Comparison of ENCODE assay signal across 17 cellular contexts in the genomic region with DNA sequence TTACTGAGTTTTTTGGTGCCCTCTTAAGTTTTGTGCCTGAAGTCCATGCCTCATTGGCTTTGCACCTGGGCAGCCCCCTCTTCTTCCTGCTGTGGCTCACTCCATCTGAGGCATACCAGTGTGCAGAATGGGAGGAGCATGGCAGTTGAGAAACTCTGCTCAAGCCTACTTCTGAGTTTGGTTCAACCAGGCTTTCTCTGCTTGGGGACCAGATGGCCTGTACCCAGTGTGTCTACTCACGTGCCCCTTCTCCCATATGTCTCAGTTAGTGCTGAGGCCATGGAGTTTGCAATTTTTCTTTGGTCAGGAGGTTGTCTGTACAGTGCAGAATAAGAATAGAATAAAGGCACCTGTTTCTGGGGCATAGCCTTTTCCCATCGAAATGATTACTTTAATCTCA.
A peak's percentile ranks its signal among the peaks of the same experiment; 100 is the strongest.
DNase-seq lines count a peak whose midpoint lies in the region; ATAC-seq and TF ChIP-seq lines count a peak whose summit lies in the region.
"Had no signal": no experiment of that assay in that cellular context is flagged by ENCODE, and none has a peak within 500 bp of the region (broad histone marks: within the 10 kb centered on the region; RNA-seq: fewer than 3 reads in every experiment).

No MANE protein-coding gene starts in this region.

- no peak overlapping the region for H3K14ac ChIP-seq in mesenchymal stem cell (ENCODE audit: low read length in 2 of 2)

- no peaks in the 10 kb centered on the region for H3K79me1 ChIP-seq in mesenchymal stem cell (replicated peaks; ENCODE audit: low read length, poor library complexity, severe bottlenecking)

- no peak overlapping the region for H2BK12ac ChIP-seq in mesenchymal stem cell (ENCODE audit: low read length in 2 of 2)

- DNase-seq in G401 (ENCODE audit: low spot score) (peak; percentile 63), NCI-H524 treated with DMSO at 0.1 percent for 48 hours (lab: John Stamatoyannopoulos, UW) (peak; percentile 38), mesenchymal stem cell (no peak), body of pancreas (no peak), LoVo (ENCODE audit: low spot score) (no peak), coronary artery (ENCODE audit: low spot score) (no peak)
- no peak for DNase-seq in activated CD4-positive, CD25-positive, alpha-beta regulatory T cell (lab: John Stamatoyannopoulos, UW)
- DNase-seq: 8988T; AML-193; Calu3; CD4-positive, alpha-beta T cell; DMS153; HCEC 1CT; HFFc6 had no signal

- H3K4me1 ChIP-seq in BLaER1 (peaks cover 8% of the 10 kb centered on the region), mesenchymal stem cell (ENCODE audit: control insufficient read depth, insufficient read depth, low read depth, low read length) (peaks cover 3% of the 10 kb centered on the region), body of pancreas (no peaks in the 10 kb centered on the region)

- no peaks in the 10 kb centered on the region for H3K27me3 ChIP-seq in BLaER1
- no peaks in the 10 kb centered on the region for H3K27me3 ChIP-seq in mesenchymal stem cell (ENCODE audit: control insufficient read depth in 1 of 2, insufficient read depth in 1 of 2, low read length in 2 of 2)
- no peaks in the 10 kb centered on the region for H3K27me3 ChIP-seq in body of pancreas
- H3K27me3 ChIP-seq: BLaER1 treated with 17β-estradiol and CSF1 and Interleukin-3, amounts not matched to agents 10 nM and 100 nM had no signal

- no peak for ATAC-seq in body of pancreas
- ATAC-seq: HepG2 had no signal

- no peak overlapping the region for H2BK15ac ChIP-seq in mesenchymal stem cell (ENCODE audit: low read depth, poor library complexity, severe bottlenecking)

- H3K9ac ChIP-seq in BLaER1, result no peak overlapping the region
- H3K9ac ChIP-seq in mesenchymal stem cell (ENCODE audit: low read length), result no peak overlapping the region
- H3K9ac ChIP-seq: BLaER1 treated with 17β-estradiol and CSF1 and Interleukin-3, amounts not matched to agents 10 nM and 100 nM had no signal

- H3K9me3 ChIP-seq in BLaER1 (no peaks in the 10 kb centered on the region), mesenchymal stem cell (ENCODE audit: control insufficient read depth, low read length) (no peaks in the 10 kb centered on the region), body of pancreas (no peaks in the 10 kb centered on the region)
- H3K9me3 ChIP-seq: BLaER1 treated with 17β-estradiol and CSF1 and Interleukin-3, amounts not matched to agents 10 nM and 100 nM had no signal

- no peak overlapping the region for H3K18ac ChIP-seq in mesenchymal stem cell (ENCODE audit: low read depth in 1 of 2, low read length in 2 of 2)

- TF ChIP-seq CTCF in body of pancreas (IDR thresholded peaks at IDR 0.05) (no peak), coronary artery (IDR thresholded peaks at IDR 0.05) (no peak)

- H4K20me1 ChIP-seq in BLaER1, result no peaks in the 10 kb centered on the region
- H4K20me1 ChIP-seq: BLaER1 treated with 17β-estradiol and CSF1 and Interleukin-3, amounts not matched to agents 10 nM and 100 nM had no signal

- intact Hi-C loops in body of pancreas (cut with DNase I), result no loop called here

- H4K91ac ChIP-seq in mesenchymal stem cell (ENCODE audit: low read length), result no peak overlapping the region

- no peak overlapping the region for H2BK5ac ChIP-seq in mesenchymal stem cell (ENCODE audit: low read depth, low read length, poor library complexity, severe bottlenecking)

- H3K36me3 ChIP-seq in BLaER1 (no peaks in the 10 kb centered on the region), mesenchymal stem cell (ENCODE audit: control insufficient read depth in 1 of 2, insufficient read depth in 2 of 2, low read depth in 1 of 2, low read length in 2 of 2) (no peaks in the 10 kb centered on the region), body of pancreas (replicated peaks in 1 of 2; ENCODE audit: insufficient read depth in 1 of 2, low read depth in 2 of 2) (no peaks in the 10 kb centered on the region)
- H3K36me3 ChIP-seq: BLaER1 treated with 17β-estradiol and CSF1 and Interleukin-3, amounts not matched to agents 10 nM and 100 nM had no signal

- no peak overlapping the region for H2AK5ac ChIP-seq in mesenchymal stem cell (ENCODE audit: low read length, severe bottlenecking)

- H3K4ac ChIP-seq in mesenchymal stem cell (ENCODE audit: low read depth in 1 of 2, low read length in 2 of 2), result peak overlapping the region in 1 of 2 experiments; percentile 46

- no peak overlapping the region for H3K23ac ChIP-seq in mesenchymal stem cell (ENCODE audit: low read length in 2 of 2)

- no peak overlapping the region for H3K27ac ChIP-seq in BLaER1
- H3K27ac ChIP-seq in mesenchymal stem cell (ENCODE audit: low read length, poor library complexity, severe bottlenecking), result no peak overlapping the region
- no peak overlapping the region for H3K27ac ChIP-seq in body of pancreas
- H3K27ac ChIP-seq in coronary artery, result no peak overlapping the region
- H3K27ac ChIP-seq: BLaER1 treated with 17β-estradiol and CSF1 and Interleukin-3, amounts not matched to agents 10 nM and 100 nM had no signal

- no peak overlapping the region for H3K4me3 ChIP-seq in BLaER1
- no peak overlapping the region for H3K4me3 ChIP-seq in mesenchymal stem cell (ENCODE audit: insufficient read depth in 1 of 2, low read depth in 1 of 2, low read length in 2 of 2)
- H3K4me3 ChIP-seq in body of pancreas, result no peak overlapping the region
- no peak overlapping the region for H3K4me3 ChIP-seq in coronary artery
- H3K4me3 ChIP-seq: BLaER1 treated with 17β-estradiol and CSF1 and Interleukin-3, amounts not matched to agents 10 nM and 100 nM had no signal

- TF ChIP-seq POLR2A in body of pancreas (IDR thresholded peaks at IDR 0.05), result no peak

- peak overlapping the region; percentile 54 for H2BK120ac ChIP-seq in mesenchymal stem cell (ENCODE audit: low read depth, low read length)

- H2AFZ ChIP-seq in mesenchymal stem cell (ENCODE audit: low read depth, low read length), result no peak overlapping the region

- WGBS in mesenchymal stem cell, result 95% methylated on average over 1 of the region's 2 CpGs
- WGBS in body of pancreas, 2 donors, result 65 to 67% methylated on average over 2 of the region's 2 CpGs

- H3K4me2 ChIP-seq in BLaER1, result peak overlapping the region; percentile 31; the same call in 1 of the 2 replicates
- no peak overlapping the region for H3K4me2 ChIP-seq in mesenchymal stem cell (ENCODE audit: low read length, poor library complexity, severe bottlenecking)

- no peak overlapping the region for H4K8ac ChIP-seq in mesenchymal stem cell (ENCODE audit: low read length)

- in situ Hi-C loops in G401 (cut with HindIII; ENCODE audit: low sequenced_read_pairs), result no loop called here

Comparison
In these comparisons a context has a peak if more than half of its experiments do, and no peak if none do; other contexts are left out.
1. DNase-seq: peak in G401 (single experiment) and NCI-H524 treated with DMSO at 0.1 percent for 48 hours (single experiment); none in mesenchymal stem cell (single experiment), activated CD4-positive, CD25-positive, alpha-beta regulatory T cell (0 of 4), body of pancreas (0 of 4), LoVo (single experiment) and coronary artery (single experiment).